ENCODE assay signal across 28 cellular contexts in genomic region chr5:65248896-65249295, GRCh38.
"Had no signal": no experiment of that assay in that cellular context is flagged by ENCODE, and none has a peak within 500 bp of the region (broad histone marks: within the 10 kb centered on the region; RNA-seq: fewer than 3 reads in every experiment).

No MANE protein-coding gene starts in this region.

- DNase-seq: activated CD4-positive, alpha-beta memory T cell treated with anti-CD3 and anti-CD28 coated beads for 36 hours; activated CD4-positive, alpha-beta T cell treated with anti-CD3 and anti-CD28 coated beads for 36 hours; activated CD4-positive, alpha-beta T cell treated with anti-CD3 and anti-CD28 coated beads, Interleukin-2, amount 10 ng/mL, durations not matched to agents 24 days and 14 days; activated CD4-positive, CD25-positive, alpha-beta regulatory T cell; activated CD4-positive, CD25-positive, alpha-beta regulatory T cell treated with anti-CD3 and anti-CD28 coated beads, Interleukin-2, amount 50 U/mL, for 72 hours; activated CD8-positive, alpha-beta memory T cell treated with anti-CD3 and anti-CD28 coated beads, Interleukin-2, amount 10 ng/mL, durations not matched to agents 7 days and 5 days; activated CD8-positive, alpha-beta memory T cell treated with anti-CD3 and anti-CD28 coated beads, Interleukin-2, amount 50 U/mL, for 4 hours; activated CD8-positive, alpha-beta T cell treated with anti-CD3 and anti-CD28 coated beads, Interleukin-2, amount 10 ng/mL, durations not matched to agents 7 days and 5 days; activated gamma-delta T cell; activated naive CD4-positive, alpha-beta T cell; activated naive CD4-positive, alpha-beta T cell treated with anti-CD3 and anti-CD28 coated beads, Interleukin-2, amount 10 ng/mL, durations not matched to agents 7 days and 5 days; activated naive CD8-positive, alpha-beta T cell treated with anti-CD3 and anti-CD28 coated beads, Interleukin-2, amount 10 ng/mL, durations not matched to agents 7 days and 5 days; activated T-cell treated with anti-CD3 and anti-CD28 coated beads, Interleukin-2, amount 50 U/mL, for 1 hour; activated T-cell treated with anti-CD3 and anti-CD28 coated beads, Interleukin-2, amount 50 U/mL, for 48 hours; anterior cingulate cortex; brain microvascular endothelial cell; dorsolateral prefrontal cortex; effector memory CD8-positive, alpha-beta T cell; erythroblast; foreskin keratinocyte; gastrocnemius medialis; glutamatergic neuron; heart left ventricle; T-helper 17 cell; T1000 had no signal

- H3K9me3 ChIP-seq: esophagus muscularis mucosa, gastrocnemius medialis, heart left ventricle had no signal

- H3K27me3 ChIP-seq: brain microvascular endothelial cell, esophagus muscularis mucosa, foreskin keratinocyte, gastrocnemius medialis, heart left ventricle had no signal

- H3K27ac ChIP-seq: brain microvascular endothelial cell, coronary artery, dorsolateral prefrontal cortex, esophagus muscularis mucosa, foreskin keratinocyte, gastrocnemius medialis, heart left ventricle had no signal

- H3K36me3 ChIP-seq: brain microvascular endothelial cell, esophagus muscularis mucosa, gastrocnemius medialis, heart left ventricle had no signal

- ATAC-seq: activated CD4-positive, alpha-beta T cell treated with anti-CD3 and anti-CD28 coated beads for 36 hours; activated CD8-positive, alpha-beta memory T cell treated with anti-CD3 and anti-CD28 coated beads, Interleukin-2, amount 10 ng/mL, durations not matched to agents 7 days and 5 days; activated CD8-positive, alpha-beta T cell treated with anti-CD3 and anti-CD28 coated beads, Interleukin-2, amount 10 ng/mL, durations not matched to agents 7 days and 5 days; activated naive CD4-positive, alpha-beta T cell treated with anti-CD3 and anti-CD28 coated beads, Interleukin-2, amount 50 U/mL, for 72 hours; effector memory CD8-positive, alpha-beta T cell; foreskin keratinocyte; gastrocnemius medialis; heart left ventricle; T-helper 17 cell had no signal

- H3K4me1 ChIP-seq: foreskin keratinocyte, gastrocnemius medialis, heart left ventricle had no signal

- H3K4me3 ChIP-seq: coronary artery, dorsolateral prefrontal cortex, esophagus muscularis mucosa, gastrocnemius medialis, heart left ventricle had no signal
